Comparison of ENCODE assay signal across 15 cellular contexts in genomic region chr13:24911135-24911524, GRCh38.
A peak's percentile ranks its signal among the peaks of the same experiment; 100 is the strongest.
DNase-seq lines count a peak whose midpoint lies in the region; ATAC-seq, FAIRE-seq and TF ChIP-seq lines count a peak whose summit lies in the region.
"Had no signal": no experiment of that assay in that cellular context is flagged by ENCODE, and none has a peak within 500 bp of the region (broad histone marks: within the 10 kb centered on the region; RNA-seq: fewer than 3 reads in every experiment).

No MANE protein-coding gene starts in this region.

- no peak for FAIRE-seq in HTR-8/SVneo (lab: Jason Lieb, UNC)
- FAIRE-seq: endometrium had no signal

- no peak for ATAC-seq in GM18505 (IDR thresholded peaks at IDR 0.05; ENCODE audit: unreplicated experiment)
- ATAC-seq: left cardiac atrium had no signal

- DNase-seq in CD1c-positive myeloid dendritic cell (ENCODE audit: extremely low spot score) (peak; percentile 18), HTR-8/SVneo (ENCODE audit: insufficient read length, low spot score) (peak; percentile 3), amniotic epithelial cell (ENCODE audit: low read depth) (peak; percentile 38), hepatic stellate cell (ENCODE audit: low spot score) (peak; percentile 56), cerebellar nuclear complex (lab: John Stamatoyannopoulos, UW) (no peak), NCI-H128 (lab: John Stamatoyannopoulos, UW; ENCODE audit: unreplicated experiment) (no peak)
- DNase-seq in activated CD4-positive, alpha-beta T cell treated with anti-CD3 and anti-CD28 coated beads, Interleukin-2, amount 50 U/mL, for 4 hours, result no peak
- DNase-seq: activated CD4-positive, alpha-beta T cell treated with anti-CD3 and anti-CD28 coated beads for 4 hours; activated naive CD4-positive, alpha-beta T cell treated with anti-CD3 and anti-CD28 coated beads, Interleukin-2, amount 50 U/mL, for 16 hours; left cardiac atrium; NCI-H345; occipital lobe; SHP77 treated with DMSO at 0.1 percent for 48 hours had no signal

- no peak for TF ChIP-seq POLR2A in GM18505 (IDR thresholded peaks at IDR 0.05; ENCODE audit: borderline replicate concordance, extremely low read depth, insufficient read depth, insufficient read length)

Comparison
In these comparisons a context has a peak if more than half of its experiments do, and no peak if none do; other contexts are left out.
1. DNase-seq: peak in CD1c-positive myeloid dendritic cell (single experiment), HTR-8/SVneo (single experiment), amniotic epithelial cell (single experiment) and hepatic stellate cell (single experiment); none in activated CD4-positive, alpha-beta T cell treated with anti-CD3 and anti-CD28 coated beads, Interleukin-2, amount 50 U/mL, for 4 hours (0 of 2), cerebellar nuclear complex (0 of 2) and NCI-H128 (single experiment).